Comparison of ENCODE assay signal across 11 cellular contexts in the genomic region with DNA sequence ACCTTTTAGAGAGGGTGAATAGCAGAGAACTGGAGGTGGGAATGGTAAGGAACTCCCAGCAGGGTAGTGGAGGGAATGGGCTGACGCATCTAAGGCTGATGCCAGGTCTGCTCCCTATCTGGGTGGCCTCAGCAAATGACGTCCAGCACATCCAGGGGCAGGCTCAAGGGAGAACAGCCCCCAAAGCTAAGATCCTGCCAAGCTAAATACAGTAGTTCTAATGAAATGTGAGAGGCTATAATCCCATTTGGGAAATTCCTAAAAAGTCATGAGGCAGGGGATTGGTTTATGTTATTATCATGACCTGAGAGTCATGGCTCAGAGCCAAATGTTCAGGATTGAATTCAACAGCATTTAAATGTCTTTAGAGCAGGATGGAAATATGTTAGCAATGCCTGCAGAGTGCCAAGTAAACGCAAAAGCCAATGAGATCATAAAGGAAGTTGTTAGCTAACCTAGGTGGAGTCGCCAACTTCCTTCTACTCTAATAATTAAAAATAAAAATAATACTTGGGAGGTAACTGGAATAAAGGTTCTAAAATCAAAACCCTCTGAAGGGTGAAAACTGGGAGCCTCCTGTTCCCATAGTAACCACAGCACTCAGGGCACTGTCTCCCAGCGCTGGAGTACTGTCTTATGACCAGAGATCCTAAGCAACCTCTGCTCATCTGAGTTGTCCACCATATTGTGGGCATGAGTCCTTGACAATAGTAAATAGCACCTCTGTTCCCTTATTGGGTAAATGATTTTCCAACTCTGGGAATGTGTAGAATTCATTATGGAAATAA. TPM values are rescaled to one million over a fixed set of nuclear protein-coding genes. Genes with fewer than 3 reads are reported as not detected.
A peak's percentile ranks its signal among the peaks of the same experiment; 100 is the strongest.
DNase-seq lines count a peak whose midpoint lies in the region; ATAC-seq and TF ChIP-seq lines count a peak whose summit lies in the region.
"Had no signal": no experiment of that assay in that cellular context is flagged by ENCODE, and none has a peak within 500 bp of the region (broad histone marks: within the 10 kb centered on the region; RNA-seq: fewer than 3 reads in every experiment).

No MANE protein-coding gene starts in this region.

- H3K4me3 ChIP-seq in epithelial cell of proximal tubule (ENCODE audit: low read depth, low read length), result no peak overlapping the region

- ATAC-seq in omental fat pad (ENCODE audit: low FRiP score) (peak; percentile 98), HG03175 (IDR thresholded peaks at IDR 0.05; ENCODE audit: unreplicated experiment) (no peak)
- no peak for ATAC-seq in effector memory CD8-positive, alpha-beta T cell (replicated peaks)
- ATAC-seq: T-cell had no signal

- TF ChIP-seq CTCF in epithelial cell of proximal tubule (conservative IDR thresholded peaks at IDR 0.05; ENCODE audit: low read depth, low read length), result no peak
- no peak for TF ChIP-seq CTCF in omental fat pad (IDR thresholded peaks at IDR 0.05)

- H3K4me1 Mint-ChIP-seq in effector memory CD8-positive, alpha-beta T cell (ENCODE audit: low read depth in 2 of 2), result no peaks in the 10 kb centered on the region
- H3K4me1 Mint-ChIP-seq: T-cell had no signal

- no peak overlapping the region for H3K4me3 Mint-ChIP-seq in effector memory CD8-positive, alpha-beta T cell
- H3K4me3 Mint-ChIP-seq: T-cell had no signal

- DNase-seq in Daoy (ENCODE audit: low read depth), result peak; percentile 99
- peak; percentile 96 for DNase-seq in NCI-H226
- peak; percentile 74 for DNase-seq in epithelial cell of proximal tubule (ENCODE audit: low read depth)
- no peak for DNase-seq in omental fat pad (ENCODE audit: low spot score)
- DNase-seq in NCI-H187 treated with DMSO at 0.1 percent for 48 hours (lab: John Stamatoyannopoulos, UW), result no peak
- no peak for DNase-seq in effector memory CD8-positive, alpha-beta T cell
- DNase-seq in putamen (ENCODE audit: low spot score), result no peak
- DNase-seq: activated naive CD4-positive, alpha-beta T cell; stimulated activated CD4-positive, alpha-beta T cell treated with anti-CD3 and anti-CD28 coated beads, Interleukin-4, amount 100 ng/mL, for 1 hour; T-cell had no signal

- no peaks in the 10 kb centered on the region for H3K36me3 Mint-ChIP-seq in effector memory CD8-positive, alpha-beta T cell (ENCODE audit: insufficient read depth)
- H3K36me3 Mint-ChIP-seq: T-cell had no signal

- peaks cover 52 to 78% of the 10 kb centered on the region in 2 donors for H3K27me3 Mint-ChIP-seq in effector memory CD8-positive, alpha-beta T cell

- no peak overlapping the region for H3K27ac Mint-ChIP-seq in effector memory CD8-positive, alpha-beta T cell
- H3K27ac Mint-ChIP-seq: T-cell had no signal

- peaks cover 3 to 11% of the 10 kb centered on the region in 2 donors for H3K9me3 Mint-ChIP-seq in effector memory CD8-positive, alpha-beta T cell

RNA-seq across cellular contexts. Expression of gene IYD, which starts 34.8 kb away (rescaled TPM):
- under 0.01 TPM in 1 of 2 replicates, not detected in the other for total RNA-seq in Daoy (2014; rRNA removed; shearing (Covaris generic))
- total RNA-seq in epithelial cell of proximal tubule (not detected in 2 replicates), omental fat pad (under 1 TPM in 1 of 4 donors, not detected in 3; 0.06 TPM)
- total RNA-seq: T-cell had no signal

Comparison
In these comparisons a context has a peak if more than half of its experiments do, and no peak if none do; other contexts are left out.
1. DNase-seq: peak in Daoy (single experiment), NCI-H226 (single experiment) and epithelial cell of proximal tubule (single experiment); none in omental fat pad (single experiment), NCI-H187 treated with DMSO at 0.1 percent for 48 hours (single experiment), effector memory CD8-positive, alpha-beta T cell (0 of 3) and putamen (single experiment).